Comparison of ENCODE assay signal across 8 cellular contexts in the genomic region with DNA sequence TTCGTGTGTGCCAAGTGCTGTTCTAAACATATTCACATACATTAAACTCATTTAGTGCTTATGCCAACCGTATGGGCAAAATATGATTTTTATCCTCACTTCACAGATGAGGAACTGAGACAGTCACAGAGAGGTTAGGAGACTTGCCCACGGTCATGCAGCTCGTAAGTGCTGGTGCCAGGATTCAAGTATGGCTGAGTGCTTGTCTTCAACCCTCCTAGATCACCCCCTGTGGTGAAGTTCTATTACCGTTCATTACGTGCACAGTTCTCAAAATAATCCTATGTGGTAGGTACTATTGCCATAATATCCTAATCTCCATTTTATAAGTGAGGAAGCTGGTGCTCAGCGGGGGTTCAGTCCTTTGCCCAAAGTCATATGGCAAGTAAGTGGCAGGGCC. TPM values are rescaled to one million over a fixed set of nuclear protein-coding genes. Genes with fewer than 3 reads are reported as not detected.
DNase-seq lines count a peak whose midpoint lies in the region; ATAC-seq, FAIRE-seq and TF ChIP-seq lines count a peak whose summit lies in the region.
"Had no signal": no experiment of that assay in that cellular context is flagged by ENCODE, and none has a peak within 500 bp of the region (broad histone marks: within the 10 kb centered on the region; RNA-seq: fewer than 3 reads in every experiment).

No MANE protein-coding gene starts in this region.

- H3K4me1 ChIP-seq in Peyer's patch (peaks cover 5 to 25% (median 7%) of the 10 kb centered on the region in 4 donors), skeletal muscle satellite cell (ENCODE audit: control insufficient read depth, insufficient read depth, low read length) (peaks cover 11% of the 10 kb centered on the region)

- no peak for ATAC-seq in HG03457 (IDR thresholded peaks at IDR 0.05; ENCODE audit: unreplicated experiment)

- H3K4me3 ChIP-seq in Peyer's patch: peak overlapping the region in 3 of 4 donors; percentile 66 to 95 (median 86)
- H3K4me3 ChIP-seq in skeletal muscle satellite cell (ENCODE audit: low read length): peak overlapping the region; percentile 88

- H3K36me3 ChIP-seq in Peyer's patch (peaks cover 0 to 48% (median 0%) of the 10 kb centered on the region in 3 donors), skeletal muscle satellite cell (ENCODE audit: insufficient read depth, low read length) (peaks cover 40% of the 10 kb centered on the region)

- no peak for TF ChIP-seq POLR2A in Peyer's patch (IDR thresholded peaks at IDR 0.05)

- H3K9me3 ChIP-seq in Peyer's patch (no peaks in the 10 kb centered on the region), skeletal muscle satellite cell (replicated peaks; ENCODE audit: low read length) (no peaks in the 10 kb centered on the region)

- DNase-seq in GM18507 (ENCODE audit: extremely low spot score, insufficient read length, low read depth) (no peak), Peyer's patch (no peak), epithelial cell of prostate (ENCODE audit: low read depth, low spot score) (no peak), NCI-H1694 treated with DMSO at 0.1 percent for 48 hours (lab: John Stamatoyannopoulos, UW) (no peak)
- no peak for DNase-seq in stimulated activated CD4-positive, alpha-beta T cell treated with anti-CD3 and anti-CD28 coated beads, Interleukin-4, amount 100 ng/mL, for 4 hours
- DNase-seq: small intestine had no signal

- peak overlapping the region; percentile 91 for H3K9ac ChIP-seq in skeletal muscle satellite cell (ENCODE audit: low read depth, low read length)

- H3K27me3 ChIP-seq in Peyer's patch: no peaks in the 10 kb centered on the region
- H3K27me3 ChIP-seq in skeletal muscle satellite cell (ENCODE audit: control insufficient read depth, insufficient read depth, low read length): no peaks in the 10 kb centered on the region

- FAIRE-seq in GM18507 (lab: Jason Lieb, UNC): peak; percentile 41
- FAIRE-seq: small intestine had no signal

- H3K4me2 ChIP-seq in skeletal muscle satellite cell (ENCODE audit: low read length): peak overlapping the region; percentile 85

- H3K27ac ChIP-seq in Peyer's patch: peak overlapping the region in 1 of 4 donors; percentile 75
- H3K27ac ChIP-seq in epithelial cell of prostate: peak overlapping the region; percentile 46

- no peak for TF ChIP-seq CTCF in Peyer's patch (IDR thresholded peaks at IDR 0.05)

RNA-seq across cellular contexts. Expression of gene MIEF1, which starts 1.5 kb away (rescaled TPM):
- 10 to 100 TPM; 16.5 to 51.0 (median 41.3) TPM for total RNA-seq in Peyer's patch
- 33.6 and 33.7 TPM in 2 replicates for total RNA-seq in skeletal muscle satellite cell (2012; rRNA removed)

RNA-seq across cellular contexts. Expression of gene ATF4, which starts 16.8 kb away (rescaled TPM):
- 100 to 1,000 TPM; 222 to 550 (median 280) TPM for total RNA-seq in Peyer's patch
- 164 and 266 TPM in 2 replicates for total RNA-seq in skeletal muscle satellite cell (2012; rRNA removed)

RNA-seq across cellular contexts. Expression of gene RPS19BP1, which starts 29.0 kb away (rescaled TPM):
- total RNA-seq in Peyer's patch: 100 to 1,000 TPM in 1 of 4 donors, 10 to 100 TPM in 3; 59.4 to 132 (median 93.7) TPM
- 45.2 and 62.4 TPM in 2 replicates for total RNA-seq in skeletal muscle satellite cell (2012; rRNA removed)

RNA-seq across cellular contexts. Expression of gene MGAT3, which starts 46.8 kb away (rescaled TPM):
- total RNA-seq in Peyer's patch: 10 to 100 TPM in 3 of 4 donors, 1 to 10 TPM in 1; 5.0 to 53.7 (median 49.6) TPM
- under 0.01 TPM in 1 of 2 replicates, not detected in the other for total RNA-seq in skeletal muscle satellite cell (2012; rRNA removed)
